8 cellular contexts compared by ENCODE assay signal in genomic region chr16:57277586-57277985, GRCh38. TPM values are rescaled to one million over a fixed set of nuclear protein-coding genes. Genes with fewer than 3 reads are reported as not detected.
DNase-seq lines count a peak whose midpoint lies in the region; ATAC-seq, FAIRE-seq and TF ChIP-seq lines count a peak whose summit lies in the region.

No MANE protein-coding gene starts in this region.

- TF ChIP-seq CTCF in HepG2 (CRISPR knock-in tag; IDR thresholded peaks at IDR 0.05) (no peak), right lobe of liver (IDR thresholded peaks at IDR 0.05) (no peak), smooth muscle cell (IDR thresholded peaks at IDR 0.05; ENCODE audit: borderline replicate concordance, insufficient read depth, poor library complexity, severe bottlenecking) (no peak)

- no peak for TF ChIP-seq POLR2A in HepG2 (IDR thresholded peaks at IDR 0.05; ENCODE audit: insufficient read depth in 1 of 2, low read depth in 2 of 2, low read length in 2 of 2)
- TF ChIP-seq POLR2A in right lobe of liver (IDR thresholded peaks at IDR 0.05) = no peak

- no peak for DNase-seq in HepG2 (ENCODE audit: low spot score)
- DNase-seq in right lobe of liver = no peak
- DNase-seq in UCSD-AML1 (lab: John Stamatoyannopoulos, UW; ENCODE audit: unreplicated experiment) = peak; percentile 49
- peak; percentile 88 for DNase-seq in epithelial cell of prostate (ENCODE audit: low read depth, low spot score)
- peak; percentile 28 to 70 for DNase-seq in stimulated activated naive CD8-positive, alpha-beta T cell treated with anti-CD3 and anti-CD28 coated beads, Interleukin-15, amount 100 ng/mL, for 72 hours
- DNase-seq in DMS114 treated with DMSO at 0.1 percent for 48 hours (lab: John Stamatoyannopoulos, UW; ENCODE audit: unreplicated experiment) = no peak
- no peak for DNase-seq in smooth muscle cell (lab: John Stamatoyannopoulos, UW; ENCODE audit: unreplicated experiment)

- H4K20me1 ChIP-seq in HepG2 (ENCODE audit: insufficient read depth, low read length) (0 out of 2 replicates have a peak, but pooled peaks cover 7% of the 10 kb centered on the region), smooth muscle cell (ENCODE audit: low read depth) (no peaks in the 10 kb centered on the region)

- H3K4me1 ChIP-seq in HepG2 (ENCODE audit: insufficient read depth, low read length) (peaks cover 100% of the 10 kb centered on the region), right lobe of liver (peaks cover 0 to 10% (median 4%) of the 10 kb centered on the region in 4 donors), smooth muscle cell (ENCODE audit: low read depth) (peaks cover 3% of the 10 kb centered on the region)

- no peak for TF ChIP-seq RAD21 in HepG2 (CRISPR knock-in tag; IDR thresholded peaks at IDR 0.05)

- in situ Hi-C loops in HepG2 (cut with HindIII; ENCODE audit: extremely low pct_ligation_motif_present, low pct_unique_long_range_greater_than_20kb) = no loop called here

- WGBS in HepG2 (ENCODE audit: low lambda C conversion rate) = 96% methylated on average over 1 of the region's 1 CpG
- 60% methylated on average over 1 of the region's 1 CpG for WGBS in right lobe of liver (ENCODE audit: insufficient coverage, low coverage, low lambda C conversion rate, missing lambda C conversion rate)
- 68% methylated on average over 1 of the region's 1 CpG for WGBS in smooth muscle cell (ENCODE audit: low lambda C conversion rate)

- peaks cover 57% of the 10 kb centered on the region for H3K79me2 ChIP-seq in HepG2 (ENCODE audit: insufficient read depth, low read length)
- H3K79me2 ChIP-seq in smooth muscle cell (ENCODE audit: low read depth) = no peaks in the 10 kb centered on the region

- no peak for ATAC-seq in HepG2
- no peak for ATAC-seq in right lobe of liver
- ATAC-seq in stimulated activated naive CD8-positive, alpha-beta T cell treated with anti-CD3 and anti-CD28 coated beads, Interleukin-15, amount 100 ng/mL, for 72 hours = peak; percentile 99
- ATAC-seq in HG03378 (IDR thresholded peaks at IDR 0.05; ENCODE audit: unreplicated experiment) = no peak

- no peaks in the 10 kb centered on the region for H3K27me3 ChIP-seq in HepG2 (ENCODE audit: control insufficient read depth in 1 of 2, insufficient read depth in 2 of 2, low read length in 2 of 2)
- H3K27me3 ChIP-seq in right lobe of liver = no peaks in the 10 kb centered on the region
- peaks cover under 1% of the 10 kb centered on the region for H3K27me3 ChIP-seq in smooth muscle cell (ENCODE audit: low read depth)

- H3F3A ChIP-seq in smooth muscle cell (ENCODE audit: low read depth) = no peaks in the 10 kb centered on the region

- TF ChIP-seq EP300 in HepG2 (IDR thresholded peaks at IDR 0.05; ENCODE audit: low read depth in 2 of 2, low read length in 2 of 2) (no peak), HepG2 (CRISPR knock-in tag; IDR thresholded peaks at IDR 0.05; ENCODE audit: borderline replicate concordance) (no peak)

- POLR2A ChIA-PET in HepG2 (lab: Yijun Ruan, JAX) = interaction anchor here (3.1 kb wide), 1 partner anchor 32 kb away, joined by 20 read pairs; the partner anchor contains the start of gene ARL2BP

- CTCF ChIA-PET in HepG2 (lab: Yijun Ruan, JAX; ENCODE audit: low intra/inter-chr PET ratio, low total read pairs) = no interaction called here

- peaks cover 22% of the 10 kb centered on the region for H3K4me1 Mint-ChIP-seq in stimulated activated naive CD8-positive, alpha-beta T cell treated with anti-CD3 and anti-CD28 coated beads, Interleukin-15, amount 100 ng/mL, for 72 hours

- peak overlapping the region; percentile 49 to 56 for H3K4me3 Mint-ChIP-seq in stimulated activated naive CD8-positive, alpha-beta T cell treated with anti-CD3 and anti-CD28 coated beads, Interleukin-15, amount 100 ng/mL, for 72 hours

- H3K27ac ChIP-seq in HepG2 (ENCODE audit: extremely low read length, insufficient read depth, low read length) (no peak overlapping the region), right lobe of liver (no peak overlapping the region), epithelial cell of prostate (peak overlapping the region; percentile 94), smooth muscle cell (ENCODE audit: low read depth) (no peak overlapping the region)

- H3K27ac Mint-ChIP-seq in stimulated activated naive CD8-positive, alpha-beta T cell treated with anti-CD3 and anti-CD28 coated beads, Interleukin-15, amount 100 ng/mL, for 72 hours = peak overlapping the region in 1 of 2 donors; percentile 57

- intact Hi-C loops in HepG2 (cut with micrococcal nuclease; ENCODE audit: unreplicated experiment) = no loop called here
- intact Hi-C loops in right lobe of liver (cut with DNase I) = no loop called here

- no peaks in the 10 kb centered on the region for H3K27me3 Mint-ChIP-seq in stimulated activated naive CD8-positive, alpha-beta T cell treated with anti-CD3 and anti-CD28 coated beads, Interleukin-15, amount 100 ng/mL, for 72 hours

- H3K4me3 ChIP-seq in HepG2 (replicated peaks in 1 of 3; ENCODE audit: insufficient read depth in 1 of 3, low read depth in 2 of 3, low read length in 3 of 3) (no peak overlapping the region), right lobe of liver (no peak overlapping the region), smooth muscle cell (no peak overlapping the region)

- BruUV-seq in HepG2 (replicated peaks; lab: Mats Ljungman, UMichigan) = no TSS peak

- H3K36me3 ChIP-seq in HepG2 (replicated peaks in 1 of 2; ENCODE audit: control insufficient read depth in 1 of 2, insufficient read depth in 2 of 2, low read length in 2 of 2) = peaks cover 0 to 7% of the 10 kb centered on the region in 2 experiments; a peak in 1 of 5 replicates
- H3K36me3 ChIP-seq in right lobe of liver = no peaks in the 10 kb centered on the region
- no peaks in the 10 kb centered on the region for H3K36me3 ChIP-seq in smooth muscle cell (ENCODE audit: low read depth)

- FAIRE-seq in HepG2 (lab: Jason Lieb, UNC) = no peak

- no peak overlapping the region for H3K9ac ChIP-seq in HepG2 (ENCODE audit: insufficient read depth, low read depth, low read length)
- no peak overlapping the region for H3K9ac ChIP-seq in smooth muscle cell (ENCODE audit: low read depth)

- no peak overlapping the region for H2AFZ ChIP-seq in HepG2 (ENCODE audit: low read length)
- H2AFZ ChIP-seq in smooth muscle cell (ENCODE audit: low read depth) = no peak overlapping the region

- H3K4me2 ChIP-seq in HepG2 (ENCODE audit: low read depth, low read length) = no peak overlapping the region
- no peak overlapping the region for H3K4me2 ChIP-seq in smooth muscle cell

- H3K9me3 ChIP-seq in HepG2 (ENCODE audit: low read length) = no peaks in the 10 kb centered on the region
- H3K9me3 ChIP-seq in right lobe of liver = no peaks in the 10 kb centered on the region
- H3K9me3 ChIP-seq in smooth muscle cell (replicated peaks; ENCODE audit: low read depth) = no peaks in the 10 kb centered on the region

- no peaks in the 10 kb centered on the region for H3K9me3 Mint-ChIP-seq in stimulated activated naive CD8-positive, alpha-beta T cell treated with anti-CD3 and anti-CD28 coated beads, Interleukin-15, amount 100 ng/mL, for 72 hours

RNA-seq across cellular contexts. Expression of gene PLLP, which starts 6.9 kb away (rescaled TPM):
- 39.5 and 60.6 TPM in 2 replicates for total RNA-seq in HepG2 (2016; rRNA removed; fragmentation: Illumina TruSeq; extraction: Trizol)
- 31.6 and 42.4 TPM in 2 replicates for total RNA-seq in HepG2 (2016; cell fraction: cytosol; rRNA removed; fragmentation: Illumina TruSeq; extraction: Trizol; ENCODE audit: low read depth)
- total RNA-seq in HepG2 (2016; cell fraction: insoluble cytoplasmic fraction; rRNA removed; fragmentation: Illumina TruSeq; extraction: Trizol) = 36.8 and 62.7 TPM in 2 replicates
- total RNA-seq in HepG2 (2016; cell fraction: membrane; rRNA removed; fragmentation: Illumina TruSeq; extraction: Trizol) = 53.7 and 65.8 TPM in 2 replicates
- total RNA-seq in HepG2 (2016; cell fraction: nucleus; rRNA removed; fragmentation: Illumina TruSeq; extraction: Trizol) = 44.1 and 48.9 TPM in 2 replicates
- 127 and 160 TPM in 2 replicates for polyA plus RNA-seq in HepG2 (2011; rRNA removed)
- 145 and 183 TPM in 2 replicates for polyA plus RNA-seq in HepG2 (2011; cell fraction: cytosol; rRNA removed)
- 77.5 and 88.9 TPM in 2 replicates for polyA plus RNA-seq in HepG2 (2011; cell fraction: nucleus; rRNA removed)
- 40.5 and 51.4 TPM in 2 replicates for polyA plus RNA-seq in HepG2 (2012)
- 35.9 and 51.7 TPM in 2 replicates for polyA plus RNA-seq in HepG2 (2016; cell fraction: cytosol; fragmentation: Illumina TruSeq; extraction: Trizol; ENCODE audit: low read depth)
- polyA plus RNA-seq in HepG2 (2016; cell fraction: insoluble cytoplasmic fraction; fragmentation: Illumina TruSeq; extraction: Trizol; ENCODE audit: low read depth) = 47.5 and 48.8 TPM in 2 replicates
- 56.6 and 67.1 TPM in 2 replicates for polyA plus RNA-seq in HepG2 (2016; cell fraction: membrane; fragmentation: Illumina TruSeq; extraction: Trizol; ENCODE audit: low read depth)
- polyA plus RNA-seq in HepG2 (2016; cell fraction: nucleus; fragmentation: Illumina TruSeq; extraction: Trizol; ENCODE audit: insufficient read depth, low read depth) = 83.7 and 88.2 TPM in 2 replicates
- 159 and 370 TPM in 2 replicates for polyA minus RNA-seq in HepG2 (2011; rRNA and poly(A)+ RNA removed; ENCODE audit: low replicate concordance)
- 54.5 and 69.4 TPM in 2 replicates for polyA minus RNA-seq in HepG2 (2011; cell fraction: cytosol; rRNA and poly(A)+ RNA removed)
- polyA minus RNA-seq in HepG2 (2011; cell fraction: nucleus; rRNA and poly(A)+ RNA removed) = 23.7 and 30.3 TPM in 2 replicates
- total RNA-seq in right lobe of liver = 1 to 10 TPM; 2.1 to 7.4 (median 3.8) TPM
- 0.81 TPM in 1 of 2 replicates, not detected in the other for total RNA-seq in smooth muscle cell
- polyA plus RNA-seq in smooth muscle cell = 0.33 and 0.59 TPM in 2 replicates

RNA-seq across cellular contexts. Expression of gene ARL2BP, which starts 32.5 kb away (rescaled TPM):
- total RNA-seq in HepG2 (2016; rRNA removed; fragmentation: Illumina TruSeq; extraction: Trizol) (67.6 and 97.1 TPM in 2 replicates), right lobe of liver (10 to 100 TPM; 19.3 to 26.8 (median 22.0) TPM), smooth muscle cell (78.1 and 85.6 TPM in 2 replicates)
- total RNA-seq in HepG2 (2016; cell fraction: cytosol; rRNA removed; fragmentation: Illumina TruSeq; extraction: Trizol; ENCODE audit: low read depth) = 43.5 and 44.1 TPM in 2 replicates
- total RNA-seq in HepG2 (2016; cell fraction: insoluble cytoplasmic fraction; rRNA removed; fragmentation: Illumina TruSeq; extraction: Trizol) = 66.0 and 92.7 TPM in 2 replicates
- 109 and 111 TPM in 2 replicates for total RNA-seq in HepG2 (2016; cell fraction: membrane; rRNA removed; fragmentation: Illumina TruSeq; extraction: Trizol)
- total RNA-seq in HepG2 (2016; cell fraction: nucleus; rRNA removed; fragmentation: Illumina TruSeq; extraction: Trizol) = 24.1 and 29.7 TPM in 2 replicates
- polyA plus RNA-seq in HepG2 (2011; rRNA removed) (50.8 and 64.3 TPM in 2 replicates), smooth muscle cell (68.9 and 88.0 TPM in 2 replicates)
- 39.2 and 54.5 TPM in 2 replicates for polyA plus RNA-seq in HepG2 (2011; cell fraction: cytosol; rRNA removed)
- polyA plus RNA-seq in HepG2 (2011; cell fraction: nucleus; rRNA removed) = 13.9 and 16.0 TPM in 2 replicates
- 30.2 and 34.8 TPM in 2 replicates for polyA plus RNA-seq in HepG2 (2012)
- 58.2 and 66.9 TPM in 2 replicates for polyA plus RNA-seq in HepG2 (2016; cell fraction: cytosol; fragmentation: Illumina TruSeq; extraction: Trizol; ENCODE audit: low read depth)
- 110 and 111 TPM in 2 replicates for polyA plus RNA-seq in HepG2 (2016; cell fraction: insoluble cytoplasmic fraction; fragmentation: Illumina TruSeq; extraction: Trizol; ENCODE audit: low read depth)
- 110 and 116 TPM in 2 replicates for polyA plus RNA-seq in HepG2 (2016; cell fraction: membrane; fragmentation: Illumina TruSeq; extraction: Trizol; ENCODE audit: low read depth)
- 41.6 and 42.0 TPM in 2 replicates for polyA plus RNA-seq in HepG2 (2016; cell fraction: nucleus; fragmentation: Illumina TruSeq; extraction: Trizol; ENCODE audit: insufficient read depth, low read depth)
- 31.4 and 38.5 TPM in 2 replicates for polyA minus RNA-seq in HepG2 (2011; rRNA and poly(A)+ RNA removed; ENCODE audit: low replicate concordance)
- polyA minus RNA-seq in HepG2 (2011; cell fraction: cytosol; rRNA and poly(A)+ RNA removed) = 29.3 and 33.2 TPM in 2 replicates
- 14.2 and 21.6 TPM in 2 replicates for polyA minus RNA-seq in HepG2 (2011; cell fraction: nucleus; rRNA and poly(A)+ RNA removed)

Comparison
In these comparisons a context has a peak if more than half of its experiments do, and no peak if none do; other contexts are left out.
1. DNase-seq: peak in UCSD-AML1 (single experiment), epithelial cell of prostate (single experiment) and stimulated activated naive CD8-positive, alpha-beta T cell treated with anti-CD3 and anti-CD28 coated beads, Interleukin-15, amount 100 ng/mL, for 72 hours (2 of 2); none in HepG2 (single experiment), right lobe of liver (0 of 3), DMS114 treated with DMSO at 0.1 percent for 48 hours (single experiment) and smooth muscle cell (single experiment).